Comparison of ENCODE assay signal across 17 cellular contexts in the genomic region with DNA sequence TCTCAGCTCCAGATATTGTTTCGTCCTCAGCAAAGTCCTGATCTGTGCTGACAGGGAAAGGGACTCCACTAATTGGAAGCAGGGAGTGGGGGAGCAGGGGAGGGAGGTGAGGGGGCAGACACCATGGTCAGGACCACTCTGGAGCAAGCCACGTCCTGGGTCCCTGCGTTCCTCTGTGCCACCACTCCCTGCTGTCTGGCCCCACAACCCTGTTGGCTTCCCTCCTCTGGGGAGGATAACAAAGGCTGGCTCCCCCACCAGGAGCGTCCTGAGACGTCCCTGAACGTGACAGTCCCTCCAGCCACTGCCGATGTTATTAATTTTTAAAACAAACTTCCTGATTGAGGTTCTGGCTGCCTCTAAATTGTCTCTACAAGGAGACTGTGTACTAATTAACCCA.
DNase-seq lines count a peak whose midpoint lies in the region; FAIRE-seq and TF ChIP-seq lines count a peak whose summit lies in the region.
"Had no signal": no experiment of that assay in that cellular context is flagged by ENCODE, and none has a peak within 500 bp of the region (broad histone marks: within the 10 kb centered on the region; RNA-seq: fewer than 3 reads in every experiment).

No MANE protein-coding gene starts in this region.

- H3K27me3 Mint-ChIP-seq in neural progenitor cell (ENCODE audit: insufficient read depth, low read depth) (no peaks in the 10 kb centered on the region), Caco-2 (ENCODE audit: insufficient read depth, unreplicated experiment) (no peaks in the 10 kb centered on the region)
- H3K27me3 Mint-ChIP-seq: naive B cell had no signal

- POLR2A ChIA-PET in Caco-2 (lab: Charles Lee) = no interaction called here

- H3K4me3 Mint-ChIP-seq in neural progenitor cell (no peak overlapping the region), Caco-2 (ENCODE audit: unreplicated experiment) (no peak overlapping the region)
- H3K4me3 Mint-ChIP-seq: activated naive CD8-positive, alpha-beta T cell treated with anti-CD3 and anti-CD28 coated beads, Interleukin-2, amount 50 U/mL, for 24 hours; CD4-positive, CD25-positive, alpha-beta regulatory T cell; WTC11 had no signal

- TF ChIP-seq CTCF in neural progenitor cell (IDR thresholded peaks at IDR 0.05) (no peak), Caco-2 (IDR thresholded peaks at IDR 0.05; ENCODE audit: insufficient read depth in 1 of 2, low read depth in 1 of 2, low read length in 1 of 2, severe bottlenecking in 1 of 2, unreplicated experiment in 1 of 2) (no peak)

- H3K36me3 Mint-ChIP-seq in neural progenitor cell (peaks cover 22% of the 10 kb centered on the region), Caco-2 (ENCODE audit: insufficient read depth, unreplicated experiment) (no peaks in the 10 kb centered on the region)
- H3K36me3 Mint-ChIP-seq: CD4-positive, CD25-positive, alpha-beta regulatory T cell; naive B cell had no signal

- H3K9me3 Mint-ChIP-seq in neural progenitor cell (peaks cover 32% of the 10 kb centered on the region), Caco-2 (ENCODE audit: unreplicated experiment) (no peaks in the 10 kb centered on the region)
- H3K9me3 Mint-ChIP-seq: activated naive CD8-positive, alpha-beta T cell treated with anti-CD3 and anti-CD28 coated beads, Interleukin-2, amount 50 U/mL, for 24 hours had no signal

- peak overlapping the region; percentile 47 for H3K27ac Mint-ChIP-seq in neural progenitor cell
- no peak overlapping the region for H3K27ac Mint-ChIP-seq in Caco-2 (ENCODE audit: unreplicated experiment)
- H3K27ac Mint-ChIP-seq: activated naive CD8-positive, alpha-beta T cell treated with anti-CD3 and anti-CD28 coated beads, Interleukin-2, amount 50 U/mL, for 24 hours; CD4-positive, CD25-positive, alpha-beta regulatory T cell; WTC11 had no signal

- H3K79me2 ChIP-seq in neural progenitor cell (ENCODE audit: low read depth) = peaks cover 12% of the 10 kb centered on the region

- H3K27ac ChIP-seq in duodenal mucosa (ENCODE audit: low read depth, low read length) (no peak overlapping the region), neural progenitor cell (no peak overlapping the region)
- H3K27ac ChIP-seq: left lung had no signal

- H2AFZ ChIP-seq in neural progenitor cell (replicated peaks) = no peak overlapping the region

- no peaks in the 10 kb centered on the region for H4K20me1 ChIP-seq in neural progenitor cell (ENCODE audit: low read depth)

- DNase-seq in NCI-H2081 (lab: John Stamatoyannopoulos, UW) = peak; percentile 37 to 85
- no peak for DNase-seq in NCI-H2081 treated with DMSO at 0.1 percent for 48 hours (lab: John Stamatoyannopoulos, UW)
- DNase-seq in NCI-H1092 (lab: John Stamatoyannopoulos, UW) = peak; percentile 60
- DNase-seq in neural progenitor cell (ENCODE audit: low spot score) = peak; percentile 9
- no peak for DNase-seq in HTR-8/SVneo (ENCODE audit: insufficient read length, low spot score)
- DNase-seq in Kasumi-1 (lab: John Stamatoyannopoulos, UW) = no peak
- no peak for DNase-seq in Caco-2
- DNase-seq: activated naive CD8-positive, alpha-beta T cell treated with anti-CD3 and anti-CD28 coated beads, Interleukin-2, amount 50 U/mL, for 24 hours; CD4-positive, CD25-positive, alpha-beta regulatory T cell; central memory CD4-positive, alpha-beta T cell; left lung; naive B cell; stimulated activated naive CD8-positive, alpha-beta T cell treated with anti-CD3 and anti-CD28 coated beads, Interleukin-15, Interleukin-2, amounts not matched to agents 100 U/mL and 50 U/mL, for 24 hours had no signal

- H3K4me1 ChIP-seq in duodenal mucosa (ENCODE audit: control insufficient read depth in 1 of 2, insufficient read depth in 2 of 2, low read length in 2 of 2) (peaks cover 12 to 14% of the 10 kb centered on the region in 2 donors), neural progenitor cell (peaks cover 22% of the 10 kb centered on the region), Caco-2 (no peaks in the 10 kb centered on the region)

- CTCF ChIA-PET in Caco-2 (lab: Charles Lee) = no interaction called here

- H3K27me3 ChIP-seq in duodenal mucosa (ENCODE audit: control insufficient read depth in 1 of 2, insufficient read depth in 2 of 2, low read length in 2 of 2) (peaks cover 0 to 12% of the 10 kb centered on the region in 2 donors), neural progenitor cell (no peaks in the 10 kb centered on the region), Caco-2 (replicated peaks; ENCODE audit: control insufficient read depth, insufficient read depth, low read length) (no peaks in the 10 kb centered on the region)
- H3K27me3 ChIP-seq: left lung had no signal

- H3K4me3 ChIP-seq in duodenal mucosa (ENCODE audit: low read depth in 1 of 2, low read length in 2 of 2) (peak overlapping the region; percentile 11 to 43), neural progenitor cell (no peak overlapping the region), Caco-2 (ENCODE audit: low read depth, low read length) (no peak overlapping the region)
- H3K4me3 ChIP-seq: left lung had no signal

- peaks cover 12% of the 10 kb centered on the region for H3F3A ChIP-seq in neural progenitor cell (ENCODE audit: low read depth)

- no TSS peak for BruUV-seq in Caco-2 (replicated peaks; lab: Mats Ljungman, UMichigan)

- intact Hi-C loops in Caco-2 (cut with micrococcal nuclease; ENCODE audit: unreplicated experiment) = no loop called here

- H3K36me3 ChIP-seq in duodenal mucosa (ENCODE audit: control insufficient read depth in 1 of 2, insufficient read depth in 2 of 2, low read length in 2 of 2) (no peaks in the 10 kb centered on the region), neural progenitor cell (no peaks in the 10 kb centered on the region), Caco-2 (ENCODE audit: control insufficient read depth, insufficient read depth, low read length) (no peaks in the 10 kb centered on the region)
- H3K36me3 ChIP-seq: left lung had no signal

- H3K4me2 ChIP-seq in neural progenitor cell = peak overlapping the region; percentile 47

- no peak overlapping the region for H3K9ac ChIP-seq in duodenal mucosa (ENCODE audit: low read depth in 1 of 2, low read length in 2 of 2)
- no peak overlapping the region for H3K9ac ChIP-seq in neural progenitor cell

- H3K9me3 ChIP-seq in duodenal mucosa (ENCODE audit: control insufficient read depth in 1 of 2, low read length in 2 of 2) (no peaks in the 10 kb centered on the region), neural progenitor cell (ENCODE audit: low read depth) (no peaks in the 10 kb centered on the region), Caco-2 (no peaks in the 10 kb centered on the region)

- FAIRE-seq in HTR-8/SVneo (lab: Jason Lieb, UNC) = no peak
- FAIRE-seq: endometrium, urothelium cell line had no signal

- peaks cover 26% of the 10 kb centered on the region for H3K4me1 Mint-ChIP-seq in neural progenitor cell
- no peaks in the 10 kb centered on the region for H3K4me1 Mint-ChIP-seq in Caco-2 (ENCODE audit: low read depth, unreplicated experiment)
- H3K4me1 Mint-ChIP-seq: CD4-positive, CD25-positive, alpha-beta regulatory T cell had no signal

Comparison
In these comparisons a context has a peak if more than half of its experiments do, and no peak if none do; other contexts are left out.
1. DNase-seq: peak in NCI-H2081 (2 of 2), NCI-H1092 (single experiment) and neural progenitor cell (single experiment); none in NCI-H2081 treated with DMSO at 0.1 percent for 48 hours (single experiment), HTR-8/SVneo (single experiment), Kasumi-1 (0 of 2) and Caco-2 (0 of 2).
2. H3K4me3 ChIP-seq: peak in duodenal mucosa (2 of 2); none in neural progenitor cell (single experiment) and Caco-2 (single experiment).